ENCODE assay signal across 1 cellular context in the genomic region with DNA sequence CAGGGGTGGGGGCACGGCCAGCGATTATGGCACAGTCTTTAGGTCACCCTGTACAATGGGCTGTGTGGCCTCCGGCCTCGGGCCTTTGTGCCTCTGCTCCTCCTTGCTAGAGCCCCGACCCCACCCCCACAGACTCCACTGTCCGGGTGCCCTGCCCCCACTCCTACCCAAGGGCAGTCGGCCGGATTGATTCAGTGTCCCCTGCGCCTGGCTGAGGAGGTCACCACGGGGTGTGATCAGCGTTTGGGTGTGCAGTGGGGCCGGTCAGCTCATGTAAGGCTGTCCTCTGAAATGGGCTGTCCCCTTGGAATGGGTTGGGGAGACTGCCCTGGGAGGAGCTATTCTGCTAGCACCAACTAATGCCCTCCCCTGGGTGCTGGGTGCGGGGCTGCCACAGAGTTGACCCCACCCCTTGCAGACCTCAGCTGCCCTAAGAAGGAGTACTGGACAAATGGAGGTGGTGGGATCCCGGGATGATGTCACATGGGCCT.
TF ChIP-seq lines count a peak whose summit lies in the region.

No MANE protein-coding gene starts in this region.

TF ChIP-seq in H1, 55 proteins besides CTCF, POLR2A, EP300 and RAD21:
- TF ChIP-seq SRF (IDR thresholded peaks at IDR 0.05; ENCODE audit: low read depth, low read length) = no peak
- TF ChIP-seq SAP30 (IDR thresholded peaks at IDR 0.05; ENCODE audit: insufficient read depth, insufficient replicate concordance, low read length) = no peak
- no peak for TF ChIP-seq ASH2L (IDR thresholded peaks at IDR 0.05; ENCODE audit: low read length)
- TF ChIP-seq, protein P1, sequence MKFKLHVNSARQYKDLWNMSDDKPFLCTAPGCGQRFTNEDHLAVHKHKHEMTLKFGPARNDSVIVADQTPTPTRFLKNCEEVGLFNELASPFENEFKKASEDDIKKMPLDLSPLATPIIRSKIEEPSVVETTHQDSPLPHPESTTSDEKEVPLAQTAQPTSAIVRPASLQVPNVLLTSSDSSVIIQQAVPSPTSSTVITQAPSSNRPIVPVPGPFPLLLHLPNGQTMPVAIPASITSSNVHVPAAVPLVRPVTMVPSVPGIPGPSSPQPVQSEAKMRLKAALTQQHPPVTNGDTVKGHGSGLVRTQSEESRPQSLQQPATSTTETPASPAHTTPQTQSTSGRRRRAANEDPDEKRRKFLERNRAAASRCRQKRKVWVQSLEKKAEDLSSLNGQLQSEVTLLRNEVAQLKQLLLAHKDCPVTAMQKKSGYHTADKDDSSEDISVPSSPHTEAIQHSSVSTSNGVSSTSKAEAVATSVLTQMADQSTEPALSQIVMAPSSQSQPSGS (IDR thresholded peaks at IDR 0.05; ENCODE audit: low read length) = no peak
- no peak for TF ChIP-seq JUND (IDR thresholded peaks at IDR 0.05; ENCODE audit: low read length)
- TF ChIP-seq NANOG (IDR thresholded peaks at IDR 0.05; ENCODE audit: insufficient read depth, low read depth, low read length, poor library complexity, severe bottlenecking) = no peak
- no peak for TF ChIP-seq RNF2 (IDR thresholded peaks at IDR 0.05; ENCODE audit: borderline replicate concordance, low read depth, low read length, missing control alignments, poor library complexity, severe bottlenecking)
